17 cellular contexts compared by ENCODE assay signal in the genomic region with DNA sequence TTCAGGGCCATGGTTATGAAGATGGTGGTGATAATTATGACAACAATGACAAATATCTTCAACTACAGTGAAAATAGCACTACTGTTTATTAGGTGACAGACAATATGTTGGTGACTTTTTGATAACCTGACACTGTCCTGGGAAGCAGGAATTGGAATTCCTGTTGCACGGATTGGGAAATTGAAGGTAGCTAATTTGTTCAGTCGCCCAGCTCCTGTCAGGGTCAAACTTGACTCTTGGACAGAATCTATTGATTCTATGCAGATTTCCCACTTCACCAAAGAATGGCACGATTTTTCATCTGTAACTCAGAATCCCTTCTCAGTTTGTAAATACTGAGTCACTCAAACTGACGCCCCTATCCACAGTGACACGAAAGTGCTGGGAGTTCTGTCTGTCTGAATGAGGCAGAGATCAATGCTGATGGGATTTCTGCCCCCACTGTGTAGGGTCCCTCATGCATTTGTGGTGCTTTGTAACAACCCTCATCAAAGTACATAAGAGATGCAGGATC.
DNase-seq lines count a peak whose midpoint lies in the region; FAIRE-seq and TF ChIP-seq lines count a peak whose summit lies in the region.
"Had no signal": no experiment of that assay in that cellular context is flagged by ENCODE, and none has a peak within 500 bp of the region (broad histone marks: within the 10 kb centered on the region; RNA-seq: fewer than 3 reads in every experiment).

No MANE protein-coding gene starts in this region.

- DNase-seq in H1 (ENCODE audit: low read depth in 1 of 2, low spot score in 2 of 2) (no peak), SKM-1 treated with dmso at 0.1 percent for 144 hours (lab: John Stamatoyannopoulos, UW; ENCODE audit: unreplicated experiment) (no peak), GM12891 (ENCODE audit: insufficient read length, low spot score) (no peak), urothelium cell line (ENCODE audit: low spot score) (no peak)
- DNase-seq: C1 segment of cervical spinal cord; Calu3; CD4-positive, alpha-beta memory T cell; COR-L47; DMS79; GF-D8; GOT3; H7; HCEC 1CT had no signal

- H4K5ac ChIP-seq in H1 (ENCODE audit: insufficient read length, low read depth, low read length) = no peak overlapping the region

- TF ChIP-seq POLR2A in H1 (IDR thresholded peaks at IDR 0.05; ENCODE audit: control extremely low read depth in 1 of 2, low read depth in 2 of 2, low read length in 2 of 2) = no peak
- TF ChIP-seq POLR2A in GM12891 (IDR thresholded peaks at IDR 0.05; ENCODE audit: low read depth, low read length) = no peak

- H3K4ac ChIP-seq in H1 (replicated peaks; ENCODE audit: insufficient read length, low read depth, low read length) = no peak overlapping the region

- H2BK15ac ChIP-seq in H1 (ENCODE audit: low read length) = no peak overlapping the region

- H3K9me3 ChIP-seq in BLaER1 (no peaks in the 10 kb centered on the region), H1 (ENCODE audit: insufficient read depth in 2 of 2, low read depth in 1 of 2, low read length in 1 of 2) (peaks cover 0 to 5% of the 10 kb centered on the region in 2 experiments; a peak in 1 of 4 replicates)
- no peaks in the 10 kb centered on the region for H3K9me3 ChIP-seq in BLaER1 treated with 17β-estradiol and CSF1 and Interleukin-3, amounts not matched to agents 10 nM and 100 nM (replicated peaks in 1 of 11)

- H3K79me2 ChIP-seq in H1 (ENCODE audit: control insufficient read depth in 1 of 2, insufficient read depth in 2 of 2, low read length in 2 of 2) = no peaks in the 10 kb centered on the region

- peak overlapping the region; percentile 27; the same call in 1 of the 2 replicates for H2BK20ac ChIP-seq in H1 (ENCODE audit: low read length)

- H3K4me1 ChIP-seq in BLaER1 (peaks cover 38% of the 10 kb centered on the region), H1 (replicated peaks in 1 of 4; ENCODE audit: control insufficient read depth in 3 of 4, insufficient read depth in 4 of 4, low read length in 3 of 4) (peaks cover 3 to 20% (median 10%) of the 10 kb centered on the region in 4 experiments; a peak in 6 of 7 replicates)
- peaks cover 28 to 43% (median 38%) of the 10 kb centered on the region in 10 experiments for H3K4me1 ChIP-seq in BLaER1 treated with 17β-estradiol and CSF1 and Interleukin-3, amounts not matched to agents 10 nM and 100 nM

- no peak overlapping the region for H2BK5ac ChIP-seq in H1 (ENCODE audit: low read depth, low read length)

- H4K8ac ChIP-seq in H1 (ENCODE audit: extremely low read depth, insufficient read depth, low read length) = no peak overlapping the region

- no peak overlapping the region for H2BK12ac ChIP-seq in H1 (ENCODE audit: low read depth, low read length)

- H3K27me3 ChIP-seq in BLaER1 = no peaks in the 10 kb centered on the region
- H3K27me3 ChIP-seq in BLaER1 treated with 17β-estradiol and CSF1 and Interleukin-3, amounts not matched to agents 10 nM and 100 nM = no peaks in the 10 kb centered on the region
- no peaks in the 10 kb centered on the region; a peak in 1 of 7 replicates for H3K27me3 ChIP-seq in H1 (replicated peaks in 1 of 4; ENCODE audit: control insufficient read depth in 3 of 4, extremely low read depth in 1 of 4, insufficient read depth in 3 of 4, low read length in 3 of 4)

- no peak overlapping the region for H2AFZ ChIP-seq in H1 (ENCODE audit: low read length)

- no peak for TF ChIP-seq EP300 in H1 (IDR thresholded peaks at IDR 0.05; ENCODE audit: borderline replicate concordance in 1 of 2, low read depth in 2 of 2, low read length in 2 of 2)

- H3K4me2 ChIP-seq in BLaER1 (no peak overlapping the region), H1 (ENCODE audit: insufficient read depth in 1 of 2, low read depth in 2 of 2, low read length in 2 of 2) (no peak overlapping the region)
- H3K4me2 ChIP-seq in BLaER1 treated with 17β-estradiol and CSF1 and Interleukin-3, amounts not matched to agents 10 nM and 100 nM = no peak overlapping the region

- FAIRE-seq in H1 (lab: Jason Lieb, UNC) (no peak), GM12891 (lab: Jason Lieb, UNC) (no peak), urothelium cell line (lab: Jason Lieb, UNC) (no peak)
- FAIRE-seq: A204.1, GM12892 had no signal

- H3K14ac ChIP-seq in H1 (ENCODE audit: insufficient read length) = no peak overlapping the region

- TF ChIP-seq RAD21 in H1 (IDR thresholded peaks at IDR 0.05 in 1 of 2, conservative IDR thresholded peaks at IDR 0.05 in 1 of 2; ENCODE audit: low read depth in 2 of 2, low read length in 2 of 2) = no peak

- H3K23ac ChIP-seq in H1 (ENCODE audit: insufficient read length) = no peak overlapping the region

- H2AK5ac ChIP-seq in H1 (ENCODE audit: low read depth, low read length) = no peak overlapping the region

- no peak overlapping the region for H2BK120ac ChIP-seq in H1 (replicated peaks; ENCODE audit: low read depth, low read length)

- TF ChIP-seq CTCF in H1 (IDR thresholded peaks at IDR 0.05; ENCODE audit: control extremely low read depth in 1 of 3, insufficient read depth in 1 of 3, low read depth in 1 of 3, low read length in 3 of 3) = no peak

- H3K9ac ChIP-seq in BLaER1 (no peak overlapping the region), H1 (replicated peaks in 1 of 4; ENCODE audit: extremely low read depth in 1 of 4, low read depth in 3 of 4, low read length in 3 of 4) (no peak overlapping the region)
- no peak overlapping the region for H3K9ac ChIP-seq in BLaER1 treated with 17β-estradiol and CSF1 and Interleukin-3, amounts not matched to agents 10 nM and 100 nM

- H4K20me1 ChIP-seq in BLaER1 = no peaks in the 10 kb centered on the region
- H4K20me1 ChIP-seq in BLaER1 treated with 17β-estradiol and CSF1 and Interleukin-3, amounts not matched to agents 10 nM and 100 nM = no peaks in the 10 kb centered on the region
- no peaks in the 10 kb centered on the region for H4K20me1 ChIP-seq in H1 (replicated peaks in 1 of 2; ENCODE audit: control insufficient read depth in 1 of 2, insufficient read depth in 2 of 2, low read length in 2 of 2)

- no peak overlapping the region for H3K18ac ChIP-seq in H1 (ENCODE audit: extremely low read depth, low read length)

- POLR2A ChIA-PET in H1 (lab: Charles Lee; ENCODE audit: partially characterized antibody) = interaction anchor here (1.0 kb wide), 1 partner anchor 9 kb away, joined by 3 read pairs; no protein-coding TSS in a partner anchor

- H3K36me3 ChIP-seq in BLaER1 = no peaks in the 10 kb centered on the region
- no peaks in the 10 kb centered on the region for H3K36me3 ChIP-seq in BLaER1 treated with 17β-estradiol and CSF1 and Interleukin-3, amounts not matched to agents 10 nM and 100 nM
- peaks cover 0 to 4% (median 0%) of the 10 kb centered on the region in 4 experiments; a peak in 1 of 8 replicates for H3K36me3 ChIP-seq in H1 (ENCODE audit: control insufficient read depth in 2 of 4, insufficient read depth in 4 of 4, low read length in 3 of 4)

- H3K4me3 ChIP-seq in BLaER1 (no peak overlapping the region), H1 (ENCODE audit: extremely low read depth in 1 of 4, insufficient read depth in 2 of 4, low read depth in 3 of 4, low read length in 4 of 4) (no peak overlapping the region)
- no peak overlapping the region for H3K4me3 ChIP-seq in BLaER1 treated with 17β-estradiol and CSF1 and Interleukin-3, amounts not matched to agents 10 nM and 100 nM

- no peaks in the 10 kb centered on the region for H3K79me1 ChIP-seq in H1 (ENCODE audit: low read depth, low read length)

- H3K56ac ChIP-seq in H1 (replicated peaks; ENCODE audit: insufficient read length, low read depth, low read length) = no peak overlapping the region

- CTCF ChIA-PET in H1 (lab: Charles Lee; ENCODE audit: partially characterized antibody) = no interaction called here

- H4K91ac ChIP-seq in H1 (replicated peaks; ENCODE audit: insufficient read length, low read length) = no peak overlapping the region

- no peaks in the 10 kb centered on the region for H3K23me2 ChIP-seq in H1 (ENCODE audit: low read depth, low read length)

- 92% methylated on average over 5 of the region's 5 CpGs; no CpG with 5 or more reads in 1 of the 2 experiments for WGBS in H1 (ENCODE audit: extremely low coverage in 1 of 2, insufficient coverage in 1 of 2, insufficient read length in 1 of 2, insufficient replicate concordance in 2 of 2, low coverage in 1 of 2, low lambda C conversion rate in 2 of 2, missing lambda C conversion rate in 1 of 2), 2 experiments

- H3K27ac ChIP-seq in BLaER1 (0 out of 2 replicates have a peak overlapping the region, but pooled peaks have one; percentile 4), H1 (ENCODE audit: low read depth, low read length) (no peak overlapping the region)
- peak overlapping the region in 6 of 11 experiments; percentile 33 to 93 (median 47); a peak in 10 of 22 replicates for H3K27ac ChIP-seq in BLaER1 treated with 17β-estradiol and CSF1 and Interleukin-3, amounts not matched to agents 10 nM and 100 nM

TF ChIP-seq in H1, 55 proteins besides CTCF, POLR2A, EP300 and RAD21:
- TF ChIP-seq JUND (IDR thresholded peaks at IDR 0.05; ENCODE audit: low read length) (no peak), KDM1A (IDR thresholded peaks at IDR 0.05; ENCODE audit: borderline replicate concordance, low read length) (no peak), SRF (IDR thresholded peaks at IDR 0.05; ENCODE audit: low read depth, low read length) (no peak)

TF ChIP-seq in GM12891, 5 proteins besides CTCF, POLR2A, EP300 and RAD21:
- TF ChIP-seq SPI1 (IDR thresholded peaks at IDR 0.05; ENCODE audit: low read depth, low read length) (no peak), POU2F2 (IDR thresholded peaks at IDR 0.05; ENCODE audit: low read depth, low read length) (no peak), TAF1 (IDR thresholded peaks at IDR 0.05; ENCODE audit: low read depth, low read length) (no peak), POLR2AphosphoS5 (IDR thresholded peaks at IDR 0.05; ENCODE audit: low read depth, low read length) (no peak), PAX5 (IDR thresholded peaks at IDR 0.05; ENCODE audit: insufficient read depth, low read length, severe bottlenecking) (no peak)
